ENCODE assay signal across 31 cellular contexts in genomic region chr10:76926006-76926405, GRCh38.
"Had no signal": no experiment of that assay in that cellular context is flagged by ENCODE, and none has a peak within 500 bp of the region (broad histone marks: within the 10 kb centered on the region; RNA-seq: fewer than 3 reads in every experiment).

No MANE protein-coding gene starts in this region.

- ATAC-seq: Panc1, Right ventricle myocardium inferior, SK-N-SH treated with all-trans-retinoic acid at 6 μM for 48 hours had no signal

- H3K9me3 ChIP-seq: SJCRH30 had no signal

- H3K4me3 ChIP-seq: PC-9, SJCRH30, SK-N-MC had no signal

- FAIRE-seq: RCC 7860 had no signal

- DNase-seq: Karpas-422, MM.1S, MV-4-11, NCI-H1092, NCI-H1105, NCI-H1417 treated with DMSO at 0.1 percent for 48 hours, NCI-H1436 treated with DMSO at 0.1 percent for 48 hours, NCI-H1694 treated with DMSO at 0.1 percent for 48 hours, NCI-H187 treated with DMSO at 0.1 percent for 48 hours, NCI-H2029, NCI-H2081, NCI-H2171 treated with DMSO at 0.1 percent for 48 hours, NCI-H2227 treated with DMSO at 0.1 percent for 48 hours, NCI-H345, NCI-H446, NCI-H510A treated with DMSO at 0.1 percent for 48 hours, NCI-H524 treated with DMSO at 0.1 percent for 48 hours, NCI-H526 treated with DMSO at 0.1 percent for 48 hours, NCI-H748 treated with DMSO at 0.1 percent for 48 hours, NCI-H82, PC-9, SHP77, SIG-M5, SJCRH30 had no signal

- H3K36me3 ChIP-seq: SJCRH30 had no signal

- H2AFZ ChIP-seq: PC-9 had no signal

- H3K4me1 ChIP-seq: SJCRH30 had no signal

- H3K4me2 ChIP-seq: KMS-11, PC-9 had no signal

- H3K27me3 ChIP-seq: SJCRH30 had no signal

- H3K27ac ChIP-seq: KMS-11, PC-9, RWPE1, SJCRH30, SK-N-MC had no signal
